ENCODE assay signal across 18 cellular contexts in the genomic region with DNA sequence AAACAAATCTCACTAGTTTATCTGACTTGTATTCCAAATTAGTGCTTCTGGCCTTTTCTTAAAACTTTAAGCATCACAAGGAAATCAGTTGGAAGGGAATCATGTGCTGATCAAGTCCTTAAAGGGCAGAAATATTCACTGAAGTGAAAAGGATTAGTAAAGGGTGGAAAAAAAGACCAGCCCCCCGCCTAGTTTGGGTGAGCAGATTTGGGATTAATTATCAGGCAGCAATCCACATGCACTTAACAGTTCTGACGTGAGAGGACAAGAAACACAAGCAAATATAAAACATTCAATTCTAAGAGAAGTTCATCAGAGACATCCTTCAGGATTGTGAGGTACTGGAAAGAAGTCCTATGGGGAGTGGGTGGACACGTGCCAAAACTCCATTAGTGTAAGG. TPM values are rescaled to one million over a fixed set of nuclear protein-coding genes. Genes with fewer than 3 reads are reported as not detected.
DNase-seq lines count a peak whose midpoint lies in the region; ATAC-seq and TF ChIP-seq lines count a peak whose summit lies in the region.
"Had no signal": no experiment of that assay in that cellular context is flagged by ENCODE, and none has a peak within 500 bp of the region (broad histone marks: within the 10 kb centered on the region; RNA-seq: fewer than 3 reads in every experiment).

A gene with protein sequence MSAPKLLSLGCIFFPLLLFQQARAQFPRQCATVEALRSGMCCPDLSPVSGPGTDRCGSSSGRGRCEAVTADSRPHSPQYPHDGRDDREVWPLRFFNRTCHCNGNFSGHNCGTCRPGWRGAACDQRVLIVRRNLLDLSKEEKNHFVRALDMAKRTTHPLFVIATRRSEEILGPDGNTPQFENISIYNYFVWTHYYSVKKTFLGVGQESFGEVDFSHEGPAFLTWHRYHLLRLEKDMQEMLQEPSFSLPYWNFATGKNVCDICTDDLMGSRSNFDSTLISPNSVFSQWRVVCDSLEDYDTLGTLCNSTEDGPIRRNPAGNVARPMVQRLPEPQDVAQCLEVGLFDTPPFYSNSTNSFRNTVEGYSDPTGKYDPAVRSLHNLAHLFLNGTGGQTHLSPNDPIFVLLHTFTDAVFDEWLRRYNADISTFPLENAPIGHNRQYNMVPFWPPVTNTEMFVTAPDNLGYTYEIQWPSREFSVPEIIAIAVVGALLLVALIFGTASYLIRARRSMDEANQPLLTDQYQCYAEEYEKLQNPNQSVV (plus strand): TSS at position 245 of the 400 bp plus-strand sequence. CDS start 612 bp downstream, outside the sequence.

- H3K36me3 ChIP-seq in BE2C = no peaks in the 10 kb centered on the region
- no peaks in the 10 kb centered on the region for H3K36me3 ChIP-seq in heart left ventricle
- H3K36me3 ChIP-seq in neural progenitor cell = no peaks in the 10 kb centered on the region
- no peaks in the 10 kb centered on the region for H3K36me3 ChIP-seq in colonic mucosa
- no peaks in the 10 kb centered on the region for H3K36me3 ChIP-seq in vagina

- H3K27me3 Mint-ChIP-seq in neural progenitor cell (ENCODE audit: insufficient read depth, low read depth) = no peaks in the 10 kb centered on the region
- H3K27me3 Mint-ChIP-seq: IgD-negative memory B cell had no signal

- in situ Hi-C loops in SK-MEL-5 (cut with HindIII; ENCODE audit: low pct_unique_long_range_greater_than_20kb, low sequenced_read_pairs) = no loop called here

- no peaks in the 10 kb centered on the region for H3F3A ChIP-seq in neural progenitor cell (ENCODE audit: low read depth)

- H3K9me3 ChIP-seq in BE2C = no peaks in the 10 kb centered on the region
- no peaks in the 10 kb centered on the region for H3K9me3 ChIP-seq in heart left ventricle
- H3K9me3 ChIP-seq in neural progenitor cell (ENCODE audit: low read depth) = no peaks in the 10 kb centered on the region
- no peaks in the 10 kb centered on the region for H3K9me3 ChIP-seq in colonic mucosa
- H3K9me3 ChIP-seq in vagina = no peaks in the 10 kb centered on the region
- H3K9me3 ChIP-seq: A549 had no signal

- H4K20me1 ChIP-seq in neural progenitor cell (ENCODE audit: low read depth) = no peaks in the 10 kb centered on the region

- peak within 1 kb of the TSS; percentile 67 for H2AFZ ChIP-seq in neural progenitor cell (replicated peaks)

- peaks cover 5% of the 10 kb centered on the region for H3K4me1 Mint-ChIP-seq in neural progenitor cell

- intact Hi-C loops in heart left ventricle (cut with DNase I) (no loop called here), colonic mucosa (cut with DNase I) (no loop called here), vagina (cut with DNase I) (no loop called here)

- H3K4me1 ChIP-seq in BE2C (peaks cover 27% of the 10 kb centered on the region), heart left ventricle (peaks cover 0 to 8% (median 0%) of the 10 kb centered on the region in 12 donors), neural progenitor cell (peaks cover 3% of the 10 kb centered on the region), colonic mucosa (no peaks in the 10 kb centered on the region), vagina (no peaks in the 10 kb centered on the region)

- H3K9ac ChIP-seq in neural progenitor cell (no peak within 1 kb of the TSS), colonic mucosa (ENCODE audit: low read depth in 2 of 2, low read length in 2 of 2) (no peak within 1 kb of the TSS)

- H3K27me3 ChIP-seq in BE2C (no peaks in the 10 kb centered on the region), heart left ventricle (no peaks in the 10 kb centered on the region), neural progenitor cell (no peaks in the 10 kb centered on the region), colonic mucosa (no peaks in the 10 kb centered on the region), vagina (no peaks in the 10 kb centered on the region)

- H3K27ac ChIP-seq in heart left ventricle (no peak within 1 kb of the TSS), neural progenitor cell (no peak within 1 kb of the TSS), colonic mucosa (no peak within 1 kb of the TSS), vagina (no peak within 1 kb of the TSS)
- H3K27ac ChIP-seq: A549, C4-2B had no signal

- peak within 1 kb of the TSS; percentile 61 for H3K27ac Mint-ChIP-seq in neural progenitor cell
- H3K27ac Mint-ChIP-seq: IgD-negative memory B cell had no signal

- ATAC-seq in heart left ventricle = no peak
- ATAC-seq: A549 had no signal

- no peaks in the 10 kb centered on the region for H3K36me3 Mint-ChIP-seq in neural progenitor cell
- H3K36me3 Mint-ChIP-seq: IgD-negative memory B cell had no signal

- H3K4me2 ChIP-seq in neural progenitor cell = no peak within 1 kb of the TSS
- H3K4me2 ChIP-seq: A549 had no signal

- TF ChIP-seq POLR2A in heart left ventricle (IDR thresholded peaks at IDR 0.05) (no peak), vagina (IDR thresholded peaks at IDR 0.05) (no peak)

- no peaks in the 10 kb centered on the region for H3K79me2 ChIP-seq in neural progenitor cell (ENCODE audit: low read depth)

- DNase-seq in BE2C = peak; percentile 29
- DNase-seq in SK-MEL-5 (ENCODE audit: low read depth, low spot score) = peak; percentile 70
- no peak for DNase-seq in heart left ventricle
- no peak for DNase-seq in neural progenitor cell (ENCODE audit: low spot score)
- no peak for DNase-seq in colonic mucosa
- DNase-seq in hypothalamus (lab: John Stamatoyannopoulos, UW) = no peak
- no peak for DNase-seq in vagina (ENCODE audit: extremely low spot score in 2 of 2)
- DNase-seq: H7, Kasumi-1, NCI-H1105 treated with DMSO at 0.1 percent for 48 hours, NCI-H1694 treated with DMSO at 0.1 percent for 48 hours, NCI-H2107, NCI-H226, NCI-H524 treated with DMSO at 0.1 percent for 48 hours, SIG-M5 had no signal

- peaks cover 2% of the 10 kb centered on the region for H3K9me3 Mint-ChIP-seq in neural progenitor cell

- H3K4me3 Mint-ChIP-seq in neural progenitor cell = no peak within 1 kb of the TSS
- H3K4me3 Mint-ChIP-seq: IgD-negative memory B cell had no signal

- TF ChIP-seq CTCF in BE2C (IDR thresholded peaks at IDR 0.05; ENCODE audit: low read depth, low read length) (no peak), heart left ventricle (IDR thresholded peaks at IDR 0.05) (no peak), neural progenitor cell (IDR thresholded peaks at IDR 0.05) (no peak), colonic mucosa (IDR thresholded peaks at IDR 0.05) (no peak), vagina (IDR thresholded peaks at IDR 0.05) (no peak)

- 72 to 82% (median 75%) methylated on average over 3 of the region's 3 CpGs for WGBS in heart left ventricle, 4 donors

- H3K4me3 ChIP-seq in BE2C (ENCODE audit: low read depth, low read length) (no peak within 1 kb of the TSS), heart left ventricle (no peak within 1 kb of the TSS), neural progenitor cell (no peak within 1 kb of the TSS), colonic mucosa (no peak within 1 kb of the TSS), vagina (no peak within 1 kb of the TSS)
- H3K4me3 ChIP-seq: A549 had no signal

RNA-seq across cellular contexts. Expression of the gene that starts here (rescaled TPM):
- 0.54 TPM for polyA plus RNA-seq in BE2C (2012; ENCODE audit: insufficient read depth, insufficient read length, low read depth)
- 1,105 and 1,258 TPM in 2 replicates for total RNA-seq in SK-MEL-5 (2014; rRNA removed; shearing (Covaris generic))
- 457 and 517 TPM in 2 replicates for polyA plus RNA-seq in SK-MEL-5 (2015; cell fraction: cytosol; rRNA removed)
- polyA plus RNA-seq in SK-MEL-5 (2015; cell fraction: nucleus; rRNA removed) = 286 and 313 TPM in 2 replicates
- total RNA-seq in heart left ventricle (100 to 1,000 TPM in 3 of 9 donors, 10 to 100 TPM in 6; 51.7 to 122 (median 93.2) TPM), neural progenitor cell (ENCODE audit: low replicate concordance) (0.75 TPM in 1 of 2 replicates, not detected in the other), colonic mucosa (1 to 10 TPM in 1 of 2 donors, under 1 TPM in 1; 0.30 to 1.4 TPM), vagina (not detected)
- 10 to 100 TPM; 12.7 to 15.6 TPM for polyA plus RNA-seq in heart left ventricle
- polyA plus RNA-seq: IgD-negative memory B cell had no signal

Comparison
In these comparisons a context has a peak if more than half of its experiments do, and no peak if none do; other contexts are left out.
1. RNA of the gene that starts here (total RNA-seq): 1,105 to 1,258 TPM in SK-MEL-5 and 51.7 to 122 TPM in heart left ventricle; 0.30 to 1.4 TPM in colonic mucosa, 0.75 TPM in neural progenitor cell and not detected in vagina (single experiment); every median in the first group is over 10 times any median in the second.
2. DNase-seq: peak in BE2C (single experiment) and SK-MEL-5 (single experiment); none in heart left ventricle (0 of 5), neural progenitor cell (single experiment), colonic mucosa (single experiment), hypothalamus (0 of 51) and vagina (0 of 2).